6 cellular contexts compared by ENCODE assay signal in the genomic region with DNA sequence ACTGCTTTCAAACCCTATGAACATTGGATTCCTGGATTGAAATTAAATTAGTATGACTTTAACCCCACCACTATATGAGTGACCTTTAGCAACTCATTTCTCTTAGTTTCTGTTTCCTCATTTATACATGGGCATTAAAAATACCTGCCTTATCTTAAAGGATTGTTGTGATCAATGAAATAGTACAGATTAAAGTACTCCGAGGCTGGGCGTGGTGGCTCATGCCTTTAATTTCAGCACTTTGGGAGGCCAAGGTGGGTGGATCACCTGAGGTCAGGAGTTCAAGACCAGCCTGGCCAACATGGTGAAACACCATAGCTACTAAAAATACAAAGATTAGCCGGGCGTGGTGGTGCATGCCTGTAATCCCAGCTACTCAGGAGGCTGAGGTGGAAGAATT. TPM values are rescaled to one million over a fixed set of nuclear protein-coding genes. Genes with fewer than 3 reads are reported as not detected.
"Had no signal": no experiment of that assay in that cellular context is flagged by ENCODE, and none has a peak within 500 bp of the region (broad histone marks: within the 10 kb centered on the region; RNA-seq: fewer than 3 reads in every experiment).

No MANE protein-coding gene starts in this region.

RNA-seq across cellular contexts. Expression of gene MGAM, which starts 7.9 kb away (rescaled TPM):
- total RNA-seq: SJSA1 had no signal

RNA-seq across cellular contexts. Expression of gene TAS2R38, which starts 14.2 kb away (rescaled TPM):
- total RNA-seq: M059J, OCI-LY7, PC-9, Right ventricle myocardium superior, SJSA1 had no signal

RNA-seq across cellular contexts. Expression of gene CLEC5A, which starts 41.0 kb away (rescaled TPM):
- total RNA-seq: M059J, OCI-LY7, PC-9, SJSA1 had no signal
- polyA plus RNA-seq: SK-N-SH had no signal
